In the genomic region with DNA sequence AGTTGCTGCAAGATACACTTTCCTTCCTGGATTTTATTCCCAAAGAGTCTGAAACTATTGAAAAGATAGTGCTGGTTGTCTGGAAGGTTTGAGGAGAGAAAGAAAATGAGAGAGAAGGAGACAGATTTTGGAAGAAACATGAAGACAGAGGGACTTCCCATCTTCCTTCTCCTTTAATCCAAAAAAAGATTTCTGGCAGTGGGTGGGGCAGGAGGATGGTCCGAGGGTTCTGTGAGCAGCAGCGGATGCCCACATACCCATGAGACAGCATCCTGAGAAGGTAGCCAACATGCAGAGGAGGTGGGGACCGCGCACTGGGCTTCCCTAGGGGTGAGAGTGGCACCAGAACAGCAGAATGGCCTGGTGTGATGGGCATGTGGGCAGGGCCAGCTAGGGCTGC, we compare ENCODE assay signal across 17 cellular contexts.
DNase-seq lines count a peak whose midpoint lies in the region; TF ChIP-seq lines count a peak whose summit lies in the region.
"Had no signal": no experiment of that assay in that cellular context is flagged by ENCODE, and none has a peak within 500 bp of the region (broad histone marks: within the 10 kb centered on the region; RNA-seq: fewer than 3 reads in every experiment).

No MANE protein-coding gene starts in this region.

- H3K27ac ChIP-seq in BLaER1 (no peak overlapping the region), KMS-11 (no peak overlapping the region; the same call in 1 of the 2 replicates), PC-9 (no peak overlapping the region)
- H3K27ac ChIP-seq: BLaER1 treated with 17β-estradiol and CSF1 and Interleukin-3, amounts not matched to agents 10 nM and 100 nM; C4-2B had no signal

- no TSS peak for BruUV-seq in PC-9 (replicated peaks; lab: Mats Ljungman, UMichigan)

- POLR2A ChIA-PET in PC-9 (lab: Charles Lee; ENCODE audit: unreplicated experiment): no interaction called here

- H3K36me3 ChIP-seq in BLaER1 (no peaks in the 10 kb centered on the region), KMS-11 (ENCODE audit: insufficient read depth) (no peaks in the 10 kb centered on the region), PC-9 (ENCODE audit: low read depth) (no peaks in the 10 kb centered on the region)
- H3K36me3 ChIP-seq: BE2C; BLaER1 treated with 17β-estradiol and CSF1 and Interleukin-3, amounts not matched to agents 10 nM and 100 nM had no signal

- CTCF ChIA-PET in PC-9 (lab: Charles Lee): no interaction called here

- no peaks in the 10 kb centered on the region for H3K9me2 ChIP-seq in PC-9 (ENCODE audit: insufficient read depth)

- H2AFZ ChIP-seq in KMS-11 (ENCODE audit: low read depth) (no peak overlapping the region), PC-9 (no peak overlapping the region)

- DNase-seq in mesenteric fat pad (ENCODE audit: low spot score) (peak; percentile 62), head of caudate nucleus (no peak), PC-9 (no peak)
- no peak for DNase-seq in stimulated activated CD8-positive, alpha-beta memory T cell treated with anti-CD3 and anti-CD28 coated beads, Interleukin-4, amount 100 ng/mL, for 48 hours
- DNase-seq: 8988T; ACHN; BE2C; Caco-2; Calu3; CD4-positive, alpha-beta T cell; CD8-positive, alpha-beta T cell; DMS79 treated with DMSO at 0.1 percent for 48 hours; GF-D8 had no signal

- 0 out of 2 replicates have a peak overlapping the region, but pooled peaks have one; percentile 23 for H3K4me2 ChIP-seq in BLaER1
- H3K4me2 ChIP-seq in KMS-11: 0 out of 2 replicates have a peak overlapping the region, but pooled peaks have one; percentile 43
- no peak overlapping the region for H3K4me2 ChIP-seq in PC-9

- H3K27me3 ChIP-seq in BLaER1 (no peaks in the 10 kb centered on the region), KMS-11 (ENCODE audit: insufficient read depth, low read depth) (no peaks in the 10 kb centered on the region), PC-9 (ENCODE audit: insufficient read depth, low read depth) (peaks cover 61% of the 10 kb centered on the region)
- H3K27me3 ChIP-seq: BE2C; BLaER1 treated with 17β-estradiol and CSF1 and Interleukin-3, amounts not matched to agents 10 nM and 100 nM had no signal

- TF ChIP-seq CTCF in KMS-11 (conservative IDR thresholded peaks at IDR 0.05; ENCODE audit: low read depth, low read length): no peak
- no peak for TF ChIP-seq CTCF in PC-9 (conservative IDR thresholded peaks at IDR 0.05)

- H3K4me1 ChIP-seq in BLaER1: peaks cover 31% of the 10 kb centered on the region
- H3K4me1 ChIP-seq in KMS-11 (ENCODE audit: low read depth, poor library complexity, severe bottlenecking): peaks cover 35% of the 10 kb centered on the region
- no peaks in the 10 kb centered on the region for H3K4me1 ChIP-seq in PC-9 (replicated peaks; ENCODE audit: insufficient read depth)
- H3K4me1 ChIP-seq: BE2C had no signal

- no peaks in the 10 kb centered on the region for H4K20me1 ChIP-seq in BLaER1
- H4K20me1 ChIP-seq in KMS-11 (ENCODE audit: insufficient read depth): no peaks in the 10 kb centered on the region
- no peaks in the 10 kb centered on the region for H4K20me1 ChIP-seq in PC-9 (ENCODE audit: insufficient read depth)
- H4K20me1 ChIP-seq: BLaER1 treated with 17β-estradiol and CSF1 and Interleukin-3, amounts not matched to agents 10 nM and 100 nM had no signal

- intact Hi-C loops in head of caudate nucleus (cut with DNase I) (no loop called here), PC-9 (cut with micrococcal nuclease; ENCODE audit: unreplicated experiment) (no loop called here)

- H3K9ac ChIP-seq in BLaER1 (no peak overlapping the region), KMS-11 (no peak overlapping the region)
- H3K9ac ChIP-seq: BLaER1 treated with 17β-estradiol and CSF1 and Interleukin-3, amounts not matched to agents 10 nM and 100 nM had no signal

- H3F3A ChIP-seq in PC-9 (ENCODE audit: insufficient read depth, low read depth): no peaks in the 10 kb centered on the region

- H3K4me3 ChIP-seq in BLaER1 (no peak overlapping the region), KMS-11 (IDR thresholded peaks at IDR 0.05; ENCODE audit: insufficient read depth, low read depth, low read length) (no peak overlapping the region), PC-9 (no peak overlapping the region)
- H3K4me3 ChIP-seq: BLaER1 treated with 17β-estradiol and CSF1 and Interleukin-3, amounts not matched to agents 10 nM and 100 nM had no signal

- no peaks in the 10 kb centered on the region for H3K79me2 ChIP-seq in KMS-11 (ENCODE audit: insufficient read depth, low read depth)
- no peaks in the 10 kb centered on the region for H3K79me2 ChIP-seq in PC-9 (ENCODE audit: low read depth)

- H3K9me3 ChIP-seq in BLaER1 (no peaks in the 10 kb centered on the region), PC-9 (ENCODE audit: insufficient read depth, low read depth) (no peaks in the 10 kb centered on the region)
- H3K9me3 ChIP-seq: BE2C, Caco-2 had no signal
